24 cellular contexts compared by ENCODE assay signal in the genomic region with DNA sequence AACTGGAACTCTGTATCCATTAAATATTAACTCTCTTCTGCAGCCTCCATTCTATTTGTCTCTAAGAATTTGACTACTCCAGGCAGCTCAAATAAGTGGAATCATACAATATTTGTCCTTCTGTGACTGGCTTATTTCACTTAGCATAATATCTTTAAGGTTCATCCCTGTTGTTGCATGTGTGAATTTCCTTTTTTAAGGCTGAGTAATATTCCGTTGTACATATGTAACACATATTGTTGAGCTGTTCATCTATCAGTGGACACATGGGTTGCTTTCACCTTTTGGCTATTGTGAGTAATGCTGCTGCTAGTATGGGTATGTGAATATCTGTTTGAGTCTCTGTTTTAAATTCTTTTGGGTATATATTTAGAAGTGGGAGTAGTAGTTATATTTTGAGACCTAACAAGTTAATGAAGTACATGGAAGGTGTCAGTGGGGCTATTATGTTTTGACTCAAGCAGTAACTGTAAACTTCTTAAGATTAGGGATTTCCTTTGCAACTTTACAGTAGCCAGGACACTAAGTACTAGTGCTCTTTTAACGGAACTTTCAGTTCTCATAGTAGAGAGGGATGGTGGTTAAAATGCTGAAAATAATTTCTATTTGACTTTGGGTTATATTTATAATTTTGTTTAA. TPM values are rescaled to one million over a fixed set of nuclear protein-coding genes. Genes with fewer than 3 reads are reported as not detected.
A peak's percentile ranks its signal among the peaks of the same experiment; 100 is the strongest.
DNase-seq lines count a peak whose midpoint lies in the region; ATAC-seq, FAIRE-seq and TF ChIP-seq lines count a peak whose summit lies in the region.
"Had no signal": no experiment of that assay in that cellular context is flagged by ENCODE, and none has a peak within 500 bp of the region (broad histone marks: within the 10 kb centered on the region; RNA-seq: fewer than 3 reads in every experiment).

No MANE protein-coding gene starts in this region.

- DNase-seq in GM12891 (ENCODE audit: insufficient read length, low spot score): no peak
- peak; percentile 10 for DNase-seq in MV-4-11 (lab: John Stamatoyannopoulos, UW)
- DNase-seq in H4 (ENCODE audit: low spot score): no peak
- no peak for DNase-seq in T-cell
- DNase-seq in Calu3: no peak
- DNase-seq: activated naive CD4-positive, alpha-beta T cell treated with anti-CD3 and anti-CD28 coated beads for 36 hours; activated T-cell treated with anti-CD3 and anti-CD28 coated beads, Interleukin-2, amount 50 U/mL, for 1 hour; aorta; CD4-positive, alpha-beta T cell; dermis blood vessel endothelial cell; GDM1; head of caudate nucleus; Kasumi-1; NCI-H1092; NCI-H1930; NCI-H226; NCI-H748 treated with DMSO at 0.1 percent for 48 hours; stimulated activated CD4-positive, alpha-beta T cell treated with anti-CD3 and anti-CD28 coated beads, Interleukin-2, amount 100 ng/mL, for 24 hours; testis had no signal

- no TSS peak for BruUV-seq in Calu3 (replicated peaks; lab: Mats Ljungman, UMichigan)

- ATAC-seq in GM18868 (IDR thresholded peaks at IDR 0.05; ENCODE audit: unreplicated experiment): peak; percentile 48
- peak; percentile 48 for ATAC-seq in HG02610 (IDR thresholded peaks at IDR 0.05; ENCODE audit: unreplicated experiment)
- ATAC-seq in T-cell (replicated peaks in 1 of 4): no peak
- ATAC-seq: stimulated activated effector memory CD8-positive, alpha-beta T cell treated with anti-CD3 and anti-CD28 coated beads, Interleukin-12 subunit alpha, Interleukin-12 subunit beta, amount 100 ng/mL, for 72 hours had no signal

- H3K36me3 Mint-ChIP-seq in T-cell: peaks cover 63% of the 10 kb centered on the region
- H3K36me3 Mint-ChIP-seq in Calu3 (ENCODE audit: insufficient read depth, unreplicated experiment): peaks cover 17% of the 10 kb centered on the region

- H3K4me3 Mint-ChIP-seq in T-cell (no peak overlapping the region), Calu3 (ENCODE audit: low read depth, unreplicated experiment) (no peak overlapping the region)
- H3K4me3 Mint-ChIP-seq: activated naive CD4-positive, alpha-beta T cell treated with anti-CD3 and anti-CD28 coated beads for 36 hours; CD4-positive, alpha-beta T cell; stimulated activated effector memory CD8-positive, alpha-beta T cell treated with anti-CD3 and anti-CD28 coated beads, Interleukin-12 subunit alpha, Interleukin-12 subunit beta, amount 100 ng/mL, for 72 hours had no signal

- TF ChIP-seq POLR2A in GM12891 (IDR thresholded peaks at IDR 0.05; ENCODE audit: low read depth, low read length): no peak

- FAIRE-seq in GM12891 (lab: Jason Lieb, UNC): peak; percentile 23
- FAIRE-seq: GM12892, HTR-8/SVneo had no signal

- H3K27ac Mint-ChIP-seq in T-cell: peak overlapping the region in 1 of 2 donors; percentile 13
- no peak overlapping the region for H3K27ac Mint-ChIP-seq in Calu3 (ENCODE audit: unreplicated experiment)
- H3K27ac Mint-ChIP-seq: activated naive CD4-positive, alpha-beta T cell treated with anti-CD3 and anti-CD28 coated beads for 36 hours; CD4-positive, alpha-beta T cell; stimulated activated effector memory CD8-positive, alpha-beta T cell treated with anti-CD3 and anti-CD28 coated beads, Interleukin-12 subunit alpha, Interleukin-12 subunit beta, amount 100 ng/mL, for 72 hours had no signal

- TF ChIP-seq CTCF in Calu3 (IDR thresholded peaks at IDR 0.05; ENCODE audit: unreplicated experiment): no peak

- intact Hi-C loops in Calu3 (cut with micrococcal nuclease; ENCODE audit: unreplicated experiment): no loop called here

- H3K27me3 Mint-ChIP-seq in T-cell (no peaks in the 10 kb centered on the region), Calu3 (ENCODE audit: unreplicated experiment) (no peaks in the 10 kb centered on the region)
- H3K27me3 Mint-ChIP-seq: CD4-positive, alpha-beta T cell had no signal

- H3K4me1 Mint-ChIP-seq in T-cell (peaks cover 18 to 28% (median 26%) of the 10 kb centered on the region in 3 donors), Calu3 (ENCODE audit: low read depth, unreplicated experiment) (no peaks in the 10 kb centered on the region)

- CTCF ChIA-PET in T-cell (lab: Charles Lee) (no interaction called here), Calu3 (lab: Charles Lee) (no interaction called here)

- POLR2A ChIA-PET in T-cell (lab: Charles Lee): interaction anchor here in 1 of 2 donors (0.7 kb wide), 1 partner anchor 26 kb away, joined by 3 read pairs; no protein-coding TSS in a partner anchor

- H3K9me3 Mint-ChIP-seq in T-cell (no peaks in the 10 kb centered on the region), Calu3 (ENCODE audit: low read depth, unreplicated experiment) (no peaks in the 10 kb centered on the region)
- H3K9me3 Mint-ChIP-seq: activated naive CD4-positive, alpha-beta T cell treated with anti-CD3 and anti-CD28 coated beads for 36 hours; CD4-positive, alpha-beta T cell; stimulated activated effector memory CD8-positive, alpha-beta T cell treated with anti-CD3 and anti-CD28 coated beads, Interleukin-12 subunit alpha, Interleukin-12 subunit beta, amount 100 ng/mL, for 72 hours had no signal

TF ChIP-seq in GM12891, 5 proteins besides CTCF, POLR2A, EP300 and RAD21:
- TF ChIP-seq PAX5 (IDR thresholded peaks at IDR 0.05; ENCODE audit: insufficient read depth, low read length, severe bottlenecking) (no peak), TAF1 (IDR thresholded peaks at IDR 0.05; ENCODE audit: low read depth, low read length) (no peak), POLR2AphosphoS5 (IDR thresholded peaks at IDR 0.05; ENCODE audit: low read depth, low read length) (no peak), SPI1 (IDR thresholded peaks at IDR 0.05; ENCODE audit: low read depth, low read length) (no peak), POU2F2 (IDR thresholded peaks at IDR 0.05; ENCODE audit: low read depth, low read length) (no peak)
TF ChIP-seq in GM12891: peak in this region for 0.

RNA-seq across cellular contexts. Expression of gene TMEM217, which starts 29.7 kb away (rescaled TPM):
- polyA plus RNA-seq in GM12891 (2012; ENCODE audit: low read depth, missing spikeins): 1.5 TPM
- total RNA-seq in H4 (2014; rRNA removed; shearing (Covaris generic)): 1.1 and 1.6 TPM in 2 replicates
- total RNA-seq in T-cell (1 to 10 TPM in 1 of 5 donors, under 1 TPM in 4; 0.22 to 1.3 (median 0.49) TPM), Calu3 (2022) (0.99 and 1.5 TPM in 2 replicates)

RNA-seq across cellular contexts. Expression of gene TBC1D22B, which starts 30.1 kb away (rescaled TPM):
- 9.2 TPM for polyA plus RNA-seq in GM12891 (2012; ENCODE audit: low read depth, missing spikeins)
- total RNA-seq in H4 (2014; rRNA removed; shearing (Covaris generic)): 5.1 and 6.8 TPM in 2 replicates
- total RNA-seq in T-cell (10 to 100 TPM in 3 of 5 donors, 1 to 10 TPM in 2; 9.5 to 12.6 (median 10.7) TPM), Calu3 (2022) (14.6 and 14.8 TPM in 2 replicates)

Comparison
In these comparisons a context has a peak if more than half of its experiments do, and no peak if none do; other contexts are left out.
1. ATAC-seq: peak in GM18868 (single experiment) and HG02610 (single experiment); none in T-cell (0 of 4).